8 cellular contexts compared by ENCODE assay signal in the genomic region with DNA sequence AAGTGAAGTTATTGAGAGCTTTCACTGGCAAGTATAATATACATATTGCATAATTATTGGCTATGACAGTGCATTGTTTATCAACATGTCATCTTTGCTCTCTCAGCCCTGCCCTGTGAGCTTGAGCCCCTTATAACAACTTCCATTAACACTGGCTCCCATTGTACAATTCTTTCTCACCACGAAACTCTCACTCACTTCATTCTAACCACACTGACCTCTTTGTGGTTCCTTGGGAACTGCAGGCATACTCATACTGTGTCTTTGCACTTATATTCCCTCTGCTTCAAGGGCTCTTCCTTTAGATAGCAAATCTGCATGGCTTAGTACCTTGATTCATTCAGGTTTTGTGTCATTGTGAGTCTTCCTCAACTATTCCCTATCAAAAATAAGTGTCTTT.
DNase-seq lines count a peak whose midpoint lies in the region; ATAC-seq and TF ChIP-seq lines count a peak whose summit lies in the region.

No MANE protein-coding gene starts in this region.

- ATAC-seq in GM21528 (IDR thresholded peaks at IDR 0.05; ENCODE audit: low FRiP score, unreplicated experiment) = peak; percentile 58
- no peak for ATAC-seq in upper lobe of left lung (ENCODE audit: low FRiP score in 2 of 2)
- no peak for ATAC-seq in left cardiac atrium

- H3K4me2 ChIP-seq in Karpas-422 (ENCODE audit: low read depth, low read length, poor library complexity, severe bottlenecking) = no peak overlapping the region

- TF ChIP-seq CTCF in GM10248 (IDR thresholded peaks at IDR 0.05; ENCODE audit: control extremely low read depth, extremely low read depth, low read depth, missing control alignments) = no peak
- TF ChIP-seq CTCF in fibroblast of mammary gland (conservative IDR thresholded peaks at IDR 0.05; ENCODE audit: control insufficient read depth, insufficient read depth, low read depth, low read length) = peak; percentile 26
- no peak for TF ChIP-seq CTCF in upper lobe of left lung (IDR thresholded peaks at IDR 0.05)

- no peak overlapping the region for H2AFZ ChIP-seq in Karpas-422 (ENCODE audit: low read length)

- no peak overlapping the region for H3K9ac ChIP-seq in Karpas-422 (ENCODE audit: low read length)

- H3K4me1 ChIP-seq in upper lobe of left lung (no peaks in the 10 kb centered on the region), Karpas-422 (ENCODE audit: low read length) (no peaks in the 10 kb centered on the region)

- 0 out of 2 replicates have a peak, but pooled peaks cover 2% of the 10 kb centered on the region for H3K79me2 ChIP-seq in Karpas-422 (ENCODE audit: low read length)

- H3K9me3 ChIP-seq in upper lobe of left lung (peaks cover 0 to 6% (median 0%) of the 10 kb centered on the region in 4 donors), Karpas-422 (ENCODE audit: low read length) (no peaks in the 10 kb centered on the region)

- H3K27me3 ChIP-seq in upper lobe of left lung (no peaks in the 10 kb centered on the region), Karpas-422 (ENCODE audit: low read length) (no peaks in the 10 kb centered on the region)

- intact Hi-C loops in left cardiac atrium (cut with DNase I) = no loop called here

- no peak for TF ChIP-seq POLR2A in upper lobe of left lung (IDR thresholded peaks at IDR 0.05)

- H3K4me3 ChIP-seq in fibroblast of mammary gland (ENCODE audit: control insufficient read depth, low read depth, low read length) (no peak overlapping the region), upper lobe of left lung (no peak overlapping the region), Karpas-422 (ENCODE audit: low read length) (no peak overlapping the region)

- POLR2A ChIA-PET in GM10248 (lab: Yijun Ruan, JAX) = no interaction called here

- DNase-seq in GM10248 (ENCODE audit: extremely low spot score) (peak; percentile 34), HS-5 (ENCODE audit: low read depth) (peak; percentile 8), fibroblast of mammary gland (ENCODE audit: low read depth) (peak; percentile 68), upper lobe of left lung (no peak), left cardiac atrium (no peak), Karpas-422 (no peak), NCI-H1105 treated with DMSO at 0.1 percent for 48 hours (lab: John Stamatoyannopoulos, UW) (no peak)

- H3K36me3 ChIP-seq in upper lobe of left lung (no peaks in the 10 kb centered on the region), Karpas-422 (ENCODE audit: insufficient read depth, low read length) (no peaks in the 10 kb centered on the region)

- H3K27ac ChIP-seq in upper lobe of left lung (no peak overlapping the region), Karpas-422 (ENCODE audit: low read length) (no peak overlapping the region)

- no peaks in the 10 kb centered on the region for H3K9me2 ChIP-seq in Karpas-422 (replicated peaks; ENCODE audit: insufficient read depth, low read length)

- 57 to 63% methylated on average over 1 of the region's 1 CpG for WGBS in upper lobe of left lung, 2 donors

- no peaks in the 10 kb centered on the region for H4K20me1 ChIP-seq in Karpas-422 (ENCODE audit: insufficient read depth, low read depth, low read length)

- CTCF ChIA-PET in GM10248 (lab: Yijun Ruan, JAX) = no interaction called here

- TF ChIP-seq EP300 in upper lobe of left lung (IDR thresholded peaks at IDR 0.05) = no peak

Comparison
In these comparisons a context has a peak if more than half of its experiments do, and no peak if none do; other contexts are left out.
1. DNase-seq: peak in GM10248 (single experiment), HS-5 (single experiment) and fibroblast of mammary gland (single experiment); none in upper lobe of left lung (0 of 2), left cardiac atrium (single experiment), Karpas-422 (single experiment) and NCI-H1105 treated with DMSO at 0.1 percent for 48 hours (single experiment).